In the genomic region with DNA sequence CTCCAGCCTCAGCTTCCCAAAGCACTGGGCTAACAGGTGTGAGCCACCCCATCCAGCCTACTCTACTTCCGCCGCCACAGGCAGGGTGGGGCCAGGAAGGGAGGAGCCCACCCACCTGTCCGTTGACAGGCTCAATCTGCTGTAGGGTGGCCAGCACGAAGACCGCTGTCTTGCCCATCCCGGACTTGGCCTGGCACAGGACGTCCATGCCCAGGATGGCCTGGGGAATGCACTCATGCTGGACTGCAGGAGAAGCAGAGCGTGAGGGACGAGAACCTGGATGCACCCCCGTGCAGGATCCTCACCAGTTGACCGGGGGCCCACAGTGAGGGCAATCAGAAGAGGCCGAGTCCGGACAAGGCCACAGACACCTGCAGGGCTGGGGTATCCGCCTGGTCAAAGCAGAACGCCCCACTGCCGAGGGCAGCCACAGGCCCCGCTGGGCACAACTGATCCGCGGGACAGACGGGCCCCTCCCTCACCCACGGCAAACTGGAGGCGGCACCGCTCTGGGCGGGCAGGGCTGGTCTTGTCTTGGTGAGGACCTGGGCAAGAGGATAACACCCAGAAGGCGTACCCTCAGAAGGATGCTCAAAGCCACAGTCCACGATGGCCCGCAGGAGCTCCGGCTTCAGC, we compare ENCODE assay signal across 24 cellular contexts. TPM values are rescaled to one million over a fixed set of nuclear protein-coding genes. Genes with fewer than 3 reads are reported as not detected.
A peak's percentile ranks its signal among the peaks of the same experiment; 100 is the strongest.
DNase-seq lines count a peak whose midpoint lies in the region; ATAC-seq and TF ChIP-seq lines count a peak whose summit lies in the region.
"Had no signal": no experiment of that assay in that cellular context is flagged by ENCODE, and none has a peak within 500 bp of the region (broad histone marks: within the 10 kb centered on the region; RNA-seq: fewer than 3 reads in every experiment).

No MANE protein-coding gene starts in this region.

- no peak overlapping the region for H2AK9ac ChIP-seq in IMR-90 (replicated peaks; ENCODE audit: low read depth, low read length, poor library complexity)

- no peak for TF ChIP-seq POLR2A in IMR-90 (IDR thresholded peaks at IDR 0.05; ENCODE audit: low read depth, low read length)
- no peak for TF ChIP-seq POLR2A in spleen (IDR thresholded peaks at IDR 0.05)

- H2AK5ac ChIP-seq in IMR-90 (ENCODE audit: low read depth, low read length) (no peak overlapping the region), trophoblast cell (ENCODE audit: low read length) (no peak overlapping the region)

- no TSS peak for BruUV-seq in IMR-90 (replicated peaks; lab: Mats Ljungman, UMichigan)

- no peak overlapping the region for H3K23ac ChIP-seq in IMR-90 (ENCODE audit: low read depth, low read length)
- H3K23ac ChIP-seq in trophoblast cell (ENCODE audit: low read length): no peak overlapping the region

- H4K91ac ChIP-seq in IMR-90 (ENCODE audit: insufficient read depth, low read depth, low read length) (no peak overlapping the region), trophoblast cell (ENCODE audit: low read depth, low read length) (no peak overlapping the region)

- no peak overlapping the region for H4K12ac ChIP-seq in trophoblast cell (ENCODE audit: low read depth, low read length)

- H3K18ac ChIP-seq in IMR-90 (ENCODE audit: low read depth, low read length): no peak overlapping the region
- H3K18ac ChIP-seq in trophoblast cell (ENCODE audit: low read length): peak overlapping the region; percentile 34

- dilution Hi-C loops in IMR-90 (cut with HindIII; ENCODE audit: low sequenced_read_pairs, unreplicated experiment): no loop called here

- H3K4me3 ChIP-seq in IMR-90 (ENCODE audit: insufficient read depth, low read depth, low read length) (no peak overlapping the region), trophoblast cell (ENCODE audit: low read depth, low read length) (no peak overlapping the region), spleen (peak overlapping the region in 1 of 8 donors; percentile 1)
- H3K4me3 ChIP-seq: A549, heart right ventricle, left lung, Peyer's patch, skin epidermis, upper lobe of right lung had no signal

- H2BK5ac ChIP-seq in IMR-90 (ENCODE audit: low read depth, low read length, poor library complexity, severe bottlenecking) (no peak overlapping the region), trophoblast cell (ENCODE audit: low read depth, low read length, poor library complexity) (no peak overlapping the region)

- CTCF ChIA-PET in IMR-90 (lab: Yijun Ruan, JAX): no interaction called here

- in situ Hi-C loops in IMR-90 (cut with MboI; ENCODE audit: low sequenced_read_pairs): no loop called here

- no peak overlapping the region for H2BK20ac ChIP-seq in IMR-90 (ENCODE audit: low read depth, low read length)

- peaks cover 9% of the 10 kb centered on the region; the same call in 1 of the 2 replicates for H3K9me1 ChIP-seq in IMR-90 (ENCODE audit: insufficient read depth, low read length)

- no peak overlapping the region for H4K5ac ChIP-seq in IMR-90 (ENCODE audit: low read depth, low read length)

- 95% methylated on average over 22 of the region's 28 CpGs; no CpG with 5 or more reads in 1 of the 2 experiments for WGBS in IMR-90 (ENCODE audit: extremely low coverage in 2 of 2, insufficient read length in 1 of 2), 2 experiments
- no CpG with 5 or more reads among the region's 28 CpGs for WGBS in trophoblast cell (ENCODE audit: extremely low coverage, insufficient coverage, insufficient read length)
- WGBS in spleen, 5 donors: 80 to 92% (median 86%) methylated on average over 18 to 28 of the region's 28 CpGs

- H3K4me1 Mint-ChIP-seq in activated T-cell treated with anti-CD3 and anti-CD28 coated beads, Interleukin-2, amount 50 U/mL, for 72 hours (ENCODE audit: low read depth): peaks cover 57% of the 10 kb centered on the region
- peaks cover 81% of the 10 kb centered on the region for H3K4me1 Mint-ChIP-seq in central memory CD8-positive, alpha-beta T cell

- peaks cover 81% of the 10 kb centered on the region for H4K20me1 ChIP-seq in IMR-90 (ENCODE audit: insufficient read depth, low read length)

- TF ChIP-seq RAD21 in IMR-90 (IDR thresholded peaks at IDR 0.05; ENCODE audit: low read length): no peak

- peak overlapping the region in 1 of 2 donors; percentile 25 for H3K4me3 Mint-ChIP-seq in activated T-cell treated with anti-CD3 and anti-CD28 coated beads, Interleukin-2, amount 50 U/mL, for 72 hours
- peak overlapping the region; percentile 76 for H3K4me3 Mint-ChIP-seq in central memory CD8-positive, alpha-beta T cell
- H3K4me3 Mint-ChIP-seq: T-helper 1 cell treated with Interleukin-12 subunit alpha and Interleukin-12 subunit beta and Interleukin-4 antibody, amounts not matched to agents 30 μg/mL and 1 μg/mL, for 36 hours had no signal

- H3K79me2 ChIP-seq in trophoblast cell (ENCODE audit: control insufficient read depth, insufficient read depth, low read length, poor library complexity): peaks cover 21% of the 10 kb centered on the region

- H2BK120ac ChIP-seq in IMR-90 (ENCODE audit: low read depth, low read length) (no peak overlapping the region), trophoblast cell (ENCODE audit: insufficient read depth, low read length, poor library complexity) (no peak overlapping the region)

- intact Hi-C loops in IMR-90 (cut with micrococcal nuclease) (no loop called here), spleen (cut with DNase I; ENCODE audit: low total_unique reads) (no loop called here)

- H3K4me2 ChIP-seq in IMR-90 (ENCODE audit: low read depth, low read length) (no peak overlapping the region), trophoblast cell (ENCODE audit: low read length) (no peak overlapping the region)
- H3K4me2 ChIP-seq: A549 had no signal

- H3K36me3 ChIP-seq in IMR-90 (ENCODE audit: control insufficient read depth, insufficient read depth, low read length) (peaks cover 54% of the 10 kb centered on the region), trophoblast cell (ENCODE audit: control insufficient read depth in 1 of 2, insufficient read depth in 2 of 2, low read length in 2 of 2) (peaks cover 65 to 72% of the 10 kb centered on the region in 2 experiments), spleen (peaks cover 2 to 99% (median 59%) of the 10 kb centered on the region in 6 donors)

- POLR2A ChIA-PET in IMR-90 (lab: Charles Lee; ENCODE audit: unreplicated experiment): no interaction called here

- H3K36me3 Mint-ChIP-seq in activated T-cell treated with anti-CD3 and anti-CD28 coated beads, Interleukin-2, amount 50 U/mL, for 72 hours (ENCODE audit: insufficient read depth in 2 of 2): peaks cover 24 to 51% of the 10 kb centered on the region in 2 donors
- peaks cover 89% of the 10 kb centered on the region for H3K36me3 Mint-ChIP-seq in central memory CD8-positive, alpha-beta T cell (ENCODE audit: insufficient read depth)

- no peak overlapping the region for H2BK12ac ChIP-seq in trophoblast cell (ENCODE audit: low read length)

- no peaks in the 10 kb centered on the region for H3K27me3 Mint-ChIP-seq in activated T-cell treated with anti-CD3 and anti-CD28 coated beads, Interleukin-2, amount 50 U/mL, for 72 hours (ENCODE audit: low read depth)
- no peaks in the 10 kb centered on the region for H3K27me3 Mint-ChIP-seq in central memory CD8-positive, alpha-beta T cell

- H3K9ac ChIP-seq in IMR-90 (ENCODE audit: low read depth, low read length) (no peak overlapping the region), trophoblast cell (ENCODE audit: low read length) (no peak overlapping the region)

- no peak overlapping the region for H3K14ac ChIP-seq in IMR-90 (replicated peaks; ENCODE audit: low read depth, low read length)
- no peak overlapping the region for H3K14ac ChIP-seq in trophoblast cell (ENCODE audit: low read length)

- H3K4me1 ChIP-seq in IMR-90 (ENCODE audit: control insufficient read depth, insufficient read depth, low read length) (peaks cover 11% of the 10 kb centered on the region; the same call in 1 of the 2 replicates), trophoblast cell (ENCODE audit: control insufficient read depth in 1 of 2, insufficient read depth in 2 of 2, low read length in 2 of 2) (peaks cover 0 to 3% of the 10 kb centered on the region in 2 experiments), spleen (peaks cover 65 to 100% (median 91%) of the 10 kb centered on the region in 6 donors)

- H2AFZ ChIP-seq in IMR-90 (replicated peaks; ENCODE audit: low read length, poor library complexity): peak overlapping the region; percentile 65
- no peak overlapping the region for H2AFZ ChIP-seq in trophoblast cell (ENCODE audit: insufficient read depth, low read length, poor library complexity)

- no peak overlapping the region for H4K8ac ChIP-seq in IMR-90 (ENCODE audit: low read depth in 2 of 2, low read length in 2 of 2)
- H4K8ac ChIP-seq in trophoblast cell (ENCODE audit: low read depth, low read length): no peak overlapping the region

- H3K4ac ChIP-seq in IMR-90 (ENCODE audit: low read depth, low read length): no peak overlapping the region
- H3K4ac ChIP-seq in trophoblast cell (ENCODE audit: low read depth, low read length): peak overlapping the region; percentile 38

- no peaks in the 10 kb centered on the region for H3K9me3 Mint-ChIP-seq in activated T-cell treated with anti-CD3 and anti-CD28 coated beads, Interleukin-2, amount 50 U/mL, for 72 hours
- H3K9me3 Mint-ChIP-seq in central memory CD8-positive, alpha-beta T cell: no peaks in the 10 kb centered on the region
- H3K9me3 Mint-ChIP-seq: T-helper 1 cell treated with Interleukin-12 subunit alpha and Interleukin-12 subunit beta and Interleukin-4 antibody, amounts not matched to agents 30 μg/mL and 1 μg/mL, for 36 hours had no signal

- peak in 1 of 2 donors; percentile 1 for ATAC-seq in activated T-cell treated with anti-CD3 and anti-CD28 coated beads, Interleukin-2, amount 50 U/mL, for 72 hours (replicated peaks in 1 of 2)
- no peak for ATAC-seq in IMR-90 (ENCODE audit: low read depth)
- no peak for ATAC-seq in central memory CD8-positive, alpha-beta T cell (replicated peaks; ENCODE audit: extremely low read depth, poor library complexity, severe bottlenecking)
- no peak for ATAC-seq in GM19324 (IDR thresholded peaks at IDR 0.05; ENCODE audit: low FRiP score, unreplicated experiment)
- ATAC-seq: A549, left lung, upper lobe of right lung had no signal

- H3K56ac ChIP-seq in IMR-90 (ENCODE audit: extremely low read depth, insufficient read depth, low read length): no peak overlapping the region

- TF ChIP-seq CTCF in IMR-90 (conservative IDR thresholded peaks at IDR 0.05; ENCODE audit: low read depth, low read length): no peak
- no peak for TF ChIP-seq CTCF in spleen (IDR thresholded peaks at IDR 0.05 in 8 of 11, conservative IDR thresholded peaks at IDR 0.05 in 3 of 11)

- H3K79me1 ChIP-seq in IMR-90 (ENCODE audit: low read depth in 1 of 2, low read length in 2 of 2): peaks cover 0 to 41% of the 10 kb centered on the region in 2 experiments; a peak in 3 of 4 replicates
- H3K79me1 ChIP-seq in trophoblast cell (ENCODE audit: low read length): no peaks in the 10 kb centered on the region

- H2BK15ac ChIP-seq in IMR-90 (ENCODE audit: low read depth, low read length): no peak overlapping the region

- H3K27me3 ChIP-seq in IMR-90 (ENCODE audit: control insufficient read depth, insufficient read depth, low read length) (no peaks in the 10 kb centered on the region), trophoblast cell (ENCODE audit: insufficient read depth, low read length) (no peaks in the 10 kb centered on the region), spleen (replicated peaks in 1 of 7) (no peaks in the 10 kb centered on the region)
- H3K27me3 ChIP-seq: heart right ventricle, left lung, Peyer's patch, upper lobe of right lung had no signal

- DNase-seq in activated T-cell treated with anti-CD3 and anti-CD28 coated beads, Interleukin-2, amount 50 U/mL, for 72 hours: no peak
- no peak for DNase-seq in activated T-cell treated with anti-CD3 and anti-CD28 coated beads, Interleukin-2, amount 50 U/mL, for 48 hours
- DNase-seq in IMR-90 (no peak), trophoblast cell (no peak), spleen (no peak), NCI-H1105 treated with DMSO at 0.1 percent for 48 hours (lab: John Stamatoyannopoulos, UW) (no peak)
- DNase-seq in central memory CD8-positive, alpha-beta T cell (ENCODE audit: low spot score in 2 of 2): no peak
- DNase-seq: activated CD4-positive, alpha-beta T cell treated with anti-CD3 and anti-CD28 coated beads, Interleukin-2, amount 50 U/mL, for 4 hours; amniotic stem cell; GF-D8; GOT3; heart right ventricle; NCI-H187 treated with DMSO at 0.1 percent for 48 hours; NCI-H2227 treated with DMSO at 0.1 percent for 48 hours; NCI-H82; Peyer's patch; stimulated activated CD4-positive, alpha-beta T cell treated with anti-CD3 and anti-CD28 coated beads, Interleukin-2, amount 100 ng/mL, for 48 hours; upper lobe of right lung had no signal

- peak overlapping the region; percentile 84 for H3K27ac Mint-ChIP-seq in activated T-cell treated with anti-CD3 and anti-CD28 coated beads, Interleukin-2, amount 50 U/mL, for 72 hours
- H3K27ac Mint-ChIP-seq in central memory CD8-positive, alpha-beta T cell (ENCODE audit: low read depth): peak overlapping the region; percentile 95

- H3K9me3 ChIP-seq in IMR-90 (ENCODE audit: control insufficient read depth, insufficient read depth, low read length): no peaks in the 10 kb centered on the region
- peaks cover 2% of the 10 kb centered on the region for H3K9me3 ChIP-seq in trophoblast cell (ENCODE audit: insufficient read depth, low read depth, low read length)
- no peaks in the 10 kb centered on the region for H3K9me3 ChIP-seq in spleen
- H3K9me3 ChIP-seq: A549, heart right ventricle, left lung, Peyer's patch, upper lobe of right lung had no signal

- H3K27ac ChIP-seq in IMR-90 (ENCODE audit: insufficient read depth, low read length) (no peak overlapping the region), trophoblast cell (ENCODE audit: low read depth, low read length) (no peak overlapping the region), spleen (peak overlapping the region in 4 of 8 donors; percentile 81 to 89 (median 84))
- H3K27ac ChIP-seq: A549, C4-2B, left lung, upper lobe of right lung had no signal

RNA-seq across cellular contexts. Expression of a gene that starts 6.6 kb away (rescaled TPM):
- 100 to 1,000 TPM; 225 to 236 TPM for total RNA-seq in activated T-cell treated with anti-CD3 and anti-CD28 coated beads, Interleukin-2, amount 50 U/mL, for 72 hours
- 77.5 and 83.0 TPM in 2 replicates for total RNA-seq in IMR-90 (2012; rRNA removed)
- 82.5 and 89.3 TPM in 2 replicates for polyA plus RNA-seq in IMR-90 (2012; rRNA removed)
- 49.4 and 53.9 TPM in 2 replicates for polyA plus RNA-seq in IMR-90 (2012; cell fraction: cytosol; rRNA removed)
- polyA plus RNA-seq in IMR-90 (2012; cell fraction: nucleus; rRNA removed; ENCODE audit: low replicate concordance): 436 and 719 TPM in 2 replicates
- polyA plus RNA-seq in trophoblast cell (2013): 80.7 and 85.8 TPM in 2 replicates
- total RNA-seq in spleen: 100 to 1,000 TPM in 6 of 7 donors, 10 to 100 TPM in 1; 81.8 to 155 (median 124) TPM
- polyA plus RNA-seq in spleen: 100 to 1,000 TPM; 176 to 267 (median 248) TPM

RNA-seq across cellular contexts. Expression of a gene that starts 20.6 kb away (rescaled TPM):
- total RNA-seq in activated T-cell treated with anti-CD3 and anti-CD28 coated beads, Interleukin-2, amount 50 U/mL, for 72 hours: 100 to 1,000 TPM; 239 to 278 TPM
- total RNA-seq in IMR-90 (2012; rRNA removed) (39.4 and 41.4 TPM in 2 replicates), spleen (100 to 1,000 TPM; 138 to 213 (median 175) TPM)
- polyA plus RNA-seq in IMR-90 (2012; rRNA removed) (39.1 and 44.1 TPM in 2 replicates), spleen (100 to 1,000 TPM in 2 of 3 donors, 10 to 100 TPM in 1; 93.3 to 186 (median 113) TPM)
- polyA plus RNA-seq in IMR-90 (2012; cell fraction: cytosol; rRNA removed): 58.6 and 63.1 TPM in 2 replicates
- 50.6 and 92.0 TPM in 2 replicates for polyA plus RNA-seq in IMR-90 (2012; cell fraction: nucleus; rRNA removed; ENCODE audit: low replicate concordance)
- polyA plus RNA-seq in trophoblast cell (2013): 20.5 and 22.9 TPM in 2 replicates

RNA-seq across cellular contexts. Expression of a gene that starts 31.3 kb away (rescaled TPM):
- 100 to 1,000 TPM; 316 to 369 TPM for total RNA-seq in activated T-cell treated with anti-CD3 and anti-CD28 coated beads, Interleukin-2, amount 50 U/mL, for 72 hours
- total RNA-seq in IMR-90 (2012; rRNA removed) (7.5 and 7.7 TPM in 2 replicates), spleen (100 to 1,000 TPM; 190 to 455 (median 280) TPM)
- polyA plus RNA-seq in IMR-90 (2012; rRNA removed) (14.6 and 15.0 TPM in 2 replicates), spleen (10 to 100 TPM; 42.8 to 87.8 (median 55.7) TPM)
- polyA plus RNA-seq in IMR-90 (2012; cell fraction: cytosol; rRNA removed): 8.9 and 17.0 TPM in 2 replicates
- 20.5 and 31.2 TPM in 2 replicates for polyA plus RNA-seq in IMR-90 (2012; cell fraction: nucleus; rRNA removed; ENCODE audit: low replicate concordance)
- polyA plus RNA-seq in trophoblast cell (2013): 6.7 and 7.6 TPM in 2 replicates

Comparison
In these comparisons a context has a peak if more than half of its experiments do, and no peak if none do; other contexts are left out.
1. RNA of a gene that starts 31.3 kb away (total RNA-seq): 316 to 369 TPM in activated T-cell treated with anti-CD3 and anti-CD28 coated beads, Interleukin-2, amount 50 U/mL, for 72 hours and 190 to 455 TPM in spleen; 7.5 to 7.7 TPM in IMR-90; every median in the first group is over 10 times any median in the second.